In genomic region chr1:4353090-4353856, GRCh38 we compare ENCODE assay signal across 25 cellular contexts.
"Had no signal": no experiment of that assay in that cellular context is flagged by ENCODE, and none has a peak within 500 bp of the region (broad histone marks: within the 10 kb centered on the region; RNA-seq: fewer than 3 reads in every experiment).

No MANE protein-coding gene starts in this region.

- H3K9me3 ChIP-seq: esophagus muscularis mucosa, gastrocnemius medialis, heart right ventricle, left lung had no signal

- FAIRE-seq: colon, endometrium, endothelial cell of umbilical vein, islet of Langerhans, keratinocyte had no signal

- H3K36me3 ChIP-seq: esophagus muscularis mucosa, gastrocnemius medialis, heart right ventricle, left lung had no signal

- H3K27me3 ChIP-seq: gastrocnemius medialis had no signal

- H3K4me1 ChIP-seq: esophagus muscularis mucosa, gastrocnemius medialis, heart right ventricle, left lung had no signal

- H3K27me3 Mint-ChIP-seq: dendritic cell treated with granulocyte-macrophage colony-stimulating factor and Interleukin-4, amounts not matched to agents 40 ng/mL and 50 ng/mL, for 4 days had no signal

- H3K4me3 Mint-ChIP-seq: dendritic cell treated with granulocyte-macrophage colony-stimulating factor and Interleukin-4, amounts not matched to agents 40 ng/mL and 50 ng/mL, for 4 days; effector memory CD8-positive, alpha-beta T cell; endodermal cell; memory B cell had no signal

- DNase-seq: effector CD8-positive, alpha-beta T cell; effector memory CD8-positive, alpha-beta T cell; endodermal cell; foreskin melanocyte; gastrocnemius medialis; glutamatergic neuron; head of caudate nucleus; heart right ventricle; hippocampal formation; left cardiac atrium; left lung; left ventricle myocardium superior; mammary epithelial cell; mesendoderm; midbrain had no signal

- H3K36me3 Mint-ChIP-seq: memory B cell had no signal

- H3K27ac ChIP-seq: coronary artery, esophagus muscularis mucosa, gastrocnemius medialis, heart right ventricle, left lung had no signal

- ATAC-seq: effector memory CD8-positive, alpha-beta T cell; gastrocnemius medialis; heart right ventricle; left cardiac atrium; left lung; left ventricle myocardium superior had no signal

- H3K9me3 Mint-ChIP-seq: dendritic cell treated with granulocyte-macrophage colony-stimulating factor and Interleukin-4, amounts not matched to agents 40 ng/mL and 50 ng/mL, for 4 days; effector memory CD8-positive, alpha-beta T cell had no signal

- H3K4me3 ChIP-seq: coronary artery, esophagus muscularis mucosa, gastrocnemius medialis, heart right ventricle, left lung, lung had no signal

- H3K4me1 Mint-ChIP-seq: endodermal cell, memory B cell had no signal

- H3K27ac Mint-ChIP-seq: dendritic cell treated with granulocyte-macrophage colony-stimulating factor and Interleukin-4, amounts not matched to agents 40 ng/mL and 50 ng/mL, for 4 days; effector memory CD8-positive, alpha-beta T cell; endodermal cell; memory B cell had no signal
